20 cellular contexts compared by ENCODE assay signal in the genomic region with DNA sequence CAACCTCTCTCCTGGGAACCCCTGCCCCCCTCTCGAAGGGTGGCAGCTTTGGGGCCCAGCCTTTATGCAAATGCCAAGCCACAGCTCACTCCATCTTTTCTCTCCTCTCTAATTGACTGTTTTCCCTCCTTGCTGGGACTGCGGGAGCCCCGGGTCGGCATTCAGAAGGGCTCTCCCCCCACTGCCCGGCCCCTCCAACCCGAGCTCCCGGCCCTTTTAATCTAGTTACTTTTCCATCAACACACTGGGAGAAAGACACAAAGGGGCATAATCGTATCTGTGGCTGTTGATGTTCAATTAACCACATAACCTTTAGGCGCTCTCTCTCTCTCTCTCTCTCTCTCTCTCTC.
"Had no signal": no experiment of that assay in that cellular context is flagged by ENCODE, and none has a peak within 500 bp of the region (broad histone marks: within the 10 kb centered on the region; RNA-seq: fewer than 3 reads in every experiment).

No MANE protein-coding gene starts in this region.

- H3K4me3 ChIP-seq: ovary had no signal

- H3K27me3 ChIP-seq: ovary, right atrium auricular region, vagina had no signal

- H3K9me3 Mint-ChIP-seq: activated CD4-positive, alpha-beta memory T cell treated with anti-CD3 and anti-CD28 coated beads, Interleukin-2, amount 10 ng/mL, durations not matched to agents 7 days and 5 days; activated CD4-positive, alpha-beta T cell treated with anti-CD3 and anti-CD28 coated beads, Interleukin-2, amount 10 ng/mL, durations not matched to agents 24 days and 14 days; activated naive CD4-positive, alpha-beta T cell treated with anti-CD3 and anti-CD28 coated beads, Interleukin-2, amount 50 U/mL, for 72 hours; memory B cell; stimulated activated memory B cell treated with anti-CD40 and anti-IgM and Interleukin-4, amounts not matched to agents 10 μg/mL and 1 μg/mL and 100 μg/mL, for 72 hours had no signal

- H3K4me1 Mint-ChIP-seq: memory B cell; stimulated activated memory B cell treated with anti-CD40 and anti-IgM and Interleukin-4, amounts not matched to agents 10 μg/mL and 1 μg/mL and 100 μg/mL, for 72 hours had no signal

- H3K36me3 Mint-ChIP-seq: activated CD8-positive, alpha-beta memory T cell treated with anti-CD3 and anti-CD28 coated beads, Interleukin-2, amount 10 ng/mL, durations not matched to agents 7 days and 5 days; activated naive CD4-positive, alpha-beta T cell treated with anti-CD3 and anti-CD28 coated beads, Interleukin-2, amount 50 U/mL, for 72 hours; memory B cell; stimulated activated memory B cell treated with anti-CD40 and anti-IgM and Interleukin-4, amounts not matched to agents 10 μg/mL and 1 μg/mL and 100 μg/mL, for 72 hours had no signal

- H3K27ac Mint-ChIP-seq: activated CD4-positive, alpha-beta memory T cell treated with anti-CD3 and anti-CD28 coated beads, Interleukin-2, amount 10 ng/mL, durations not matched to agents 7 days and 5 days; activated CD4-positive, alpha-beta T cell treated with anti-CD3 and anti-CD28 coated beads, Interleukin-2, amount 10 ng/mL, durations not matched to agents 24 days and 14 days; activated CD8-positive, alpha-beta memory T cell treated with anti-CD3 and anti-CD28 coated beads, Interleukin-2, amount 10 ng/mL, durations not matched to agents 7 days and 5 days; activated naive CD4-positive, alpha-beta T cell treated with anti-CD3 and anti-CD28 coated beads, Interleukin-2, amount 50 U/mL, for 72 hours; memory B cell; stimulated activated memory B cell treated with anti-CD40 and anti-IgM and Interleukin-4, amounts not matched to agents 10 μg/mL and 1 μg/mL and 100 μg/mL, for 72 hours had no signal

- H3K36me3 ChIP-seq: ascending aorta, esophagus squamous epithelium, gastrocnemius medialis, ovary, prostate gland, right atrium auricular region, stomach, vagina had no signal

- DNase-seq: activated CD4-positive, alpha-beta memory T cell treated with anti-CD3 and anti-CD28 coated beads, Interleukin-2, amount 10 ng/mL, durations not matched to agents 7 days and 5 days; activated CD4-positive, alpha-beta T cell treated with anti-CD3 and anti-CD28 coated beads, Interleukin-2, amount 10 ng/mL, durations not matched to agents 24 days and 14 days; activated CD8-positive, alpha-beta memory T cell treated with anti-CD3 and anti-CD28 coated beads, Interleukin-2, amount 10 ng/mL, durations not matched to agents 7 days and 5 days; activated gamma-delta T cell treated with Interleukin-2 at 50 U/mL for 16 hours; activated T-cell treated with anti-CD3 and anti-CD28 coated beads for 4 hours; cerebellar nuclear complex; esophagus squamous epithelium; gastrocnemius medialis; trophoblast cell had no signal

- H3K27ac ChIP-seq: ascending aorta, coronary artery, esophagus squamous epithelium, ovary, right atrium auricular region, vagina had no signal

- ATAC-seq: activated CD4-positive, CD25-positive, alpha-beta regulatory T cell treated with anti-CD3 and anti-CD28 coated beads, Interleukin-2, amount 50 U/mL, for 24 hours; activated CD8-positive, alpha-beta memory T cell treated with anti-CD3 and anti-CD28 coated beads, Interleukin-2, amount 10 ng/mL, durations not matched to agents 7 days and 5 days; activated naive CD4-positive, alpha-beta T cell treated with anti-CD3 and anti-CD28 coated beads, Interleukin-2, amount 50 U/mL, for 72 hours; stimulated activated memory B cell treated with anti-CD40 and anti-IgM and Interleukin-4, amounts not matched to agents 10 μg/mL and 1 μg/mL and 100 μg/mL, for 72 hours had no signal

- H3K4me3 Mint-ChIP-seq: activated CD4-positive, alpha-beta memory T cell treated with anti-CD3 and anti-CD28 coated beads, Interleukin-2, amount 10 ng/mL, durations not matched to agents 7 days and 5 days; activated CD4-positive, alpha-beta T cell treated with anti-CD3 and anti-CD28 coated beads, Interleukin-2, amount 10 ng/mL, durations not matched to agents 24 days and 14 days; activated CD8-positive, alpha-beta memory T cell treated with anti-CD3 and anti-CD28 coated beads, Interleukin-2, amount 10 ng/mL, durations not matched to agents 7 days and 5 days; memory B cell; stimulated activated memory B cell treated with anti-CD40 and anti-IgM and Interleukin-4, amounts not matched to agents 10 μg/mL and 1 μg/mL and 100 μg/mL, for 72 hours had no signal

- H3K9me3 ChIP-seq: ascending aorta, esophagus squamous epithelium, gastrocnemius medialis, ovary, prostate gland, right atrium auricular region, stomach, vagina had no signal
